Comparison of ENCODE assay signal across 13 cellular contexts in genomic region chr3:149095487-149095886, GRCh38.
DNase-seq lines count a peak whose midpoint lies in the region; ATAC-seq and TF ChIP-seq lines count a peak whose summit lies in the region.
"Had no signal": no experiment of that assay in that cellular context is flagged by ENCODE, and none has a peak within 500 bp of the region (broad histone marks: within the 10 kb centered on the region; RNA-seq: fewer than 3 reads in every experiment).

No MANE protein-coding gene starts in this region.

- no peaks in the 10 kb centered on the region for H3K36me3 Mint-ChIP-seq in stimulated activated naive B cell treated with anti-CD40 and anti-IgM and Interleukin-4, amounts not matched to agents 10 μg/mL and 1 μg/mL and 100 μg/mL, for 72 hours

- H3K9me3 Mint-ChIP-seq in stimulated activated naive B cell treated with anti-CD40 and anti-IgM and Interleukin-4, amounts not matched to agents 10 μg/mL and 1 μg/mL and 100 μg/mL, for 72 hours = no peaks in the 10 kb centered on the region
- H3K9me3 Mint-ChIP-seq: activated T-helper 17 cell treated with anti-CD3 and anti-CD28 coated beads, Interleukin-2, amount 50 U/mL, for 72 hours had no signal

- no peak for DNase-seq in stimulated activated naive B cell treated with anti-CD40 and anti-IgM and Interleukin-4, amounts not matched to agents 10 μg/mL and 1 μg/mL and 100 μg/mL, for 72 hours
- DNase-seq in NCI-H2227 (lab: John Stamatoyannopoulos, UW; ENCODE audit: unreplicated experiment) = no peak
- DNase-seq in RPMI8226 = no peak
- DNase-seq: DMS53, GOT3, NCI-H524 treated with DMSO at 0.1 percent for 48 hours, T1000 had no signal

- ATAC-seq in GM18909 (IDR thresholded peaks at IDR 0.05; ENCODE audit: poor library complexity, unreplicated experiment) (peak; percentile 88), HG02610 (IDR thresholded peaks at IDR 0.05; ENCODE audit: unreplicated experiment) (peak; percentile 83), HG03457 (IDR thresholded peaks at IDR 0.05; ENCODE audit: unreplicated experiment) (peak; percentile 74), SK-N-SH treated with all-trans-retinoic acid at 6 μM for 48 hours (no peak)
- peak; percentile 97 to 98 for ATAC-seq in stimulated activated naive B cell treated with anti-CD40 and anti-IgM and Interleukin-4, amounts not matched to agents 10 μg/mL and 1 μg/mL and 100 μg/mL, for 72 hours (replicated peaks)
- ATAC-seq: activated T-helper 17 cell treated with anti-CD3 and anti-CD28 coated beads, Interleukin-2, amount 50 U/mL, for 72 hours; gastroesophageal sphincter had no signal

- H3K27me3 Mint-ChIP-seq in stimulated activated naive B cell treated with anti-CD40 and anti-IgM and Interleukin-4, amounts not matched to agents 10 μg/mL and 1 μg/mL and 100 μg/mL, for 72 hours = no peaks in the 10 kb centered on the region
- H3K27me3 Mint-ChIP-seq: activated T-helper 17 cell treated with anti-CD3 and anti-CD28 coated beads, Interleukin-2, amount 50 U/mL, for 72 hours had no signal

- no peak overlapping the region for H3K27ac Mint-ChIP-seq in stimulated activated naive B cell treated with anti-CD40 and anti-IgM and Interleukin-4, amounts not matched to agents 10 μg/mL and 1 μg/mL and 100 μg/mL, for 72 hours
- H3K27ac Mint-ChIP-seq: activated T-helper 17 cell treated with anti-CD3 and anti-CD28 coated beads, Interleukin-2, amount 50 U/mL, for 72 hours had no signal

- peaks cover 9 to 20% of the 10 kb centered on the region in 2 donors for H3K4me1 Mint-ChIP-seq in stimulated activated naive B cell treated with anti-CD40 and anti-IgM and Interleukin-4, amounts not matched to agents 10 μg/mL and 1 μg/mL and 100 μg/mL, for 72 hours
- H3K4me1 Mint-ChIP-seq: activated T-helper 17 cell treated with anti-CD3 and anti-CD28 coated beads, Interleukin-2, amount 50 U/mL, for 72 hours had no signal

- no peak overlapping the region for H3K4me3 Mint-ChIP-seq in stimulated activated naive B cell treated with anti-CD40 and anti-IgM and Interleukin-4, amounts not matched to agents 10 μg/mL and 1 μg/mL and 100 μg/mL, for 72 hours
- H3K4me3 Mint-ChIP-seq: activated T-helper 17 cell treated with anti-CD3 and anti-CD28 coated beads, Interleukin-2, amount 50 U/mL, for 72 hours had no signal

TF ChIP-seq in SK-N-SH treated with all-trans-retinoic acid at 6 μM for 48 hours, 23 proteins besides CTCF, POLR2A, EP300 and RAD21:
- TF ChIP-seq PATZ1 (CRISPR knock-in tag; IDR thresholded peaks at IDR 0.05; ENCODE audit: borderline replicate concordance) = no peak
